In the genomic region with DNA sequence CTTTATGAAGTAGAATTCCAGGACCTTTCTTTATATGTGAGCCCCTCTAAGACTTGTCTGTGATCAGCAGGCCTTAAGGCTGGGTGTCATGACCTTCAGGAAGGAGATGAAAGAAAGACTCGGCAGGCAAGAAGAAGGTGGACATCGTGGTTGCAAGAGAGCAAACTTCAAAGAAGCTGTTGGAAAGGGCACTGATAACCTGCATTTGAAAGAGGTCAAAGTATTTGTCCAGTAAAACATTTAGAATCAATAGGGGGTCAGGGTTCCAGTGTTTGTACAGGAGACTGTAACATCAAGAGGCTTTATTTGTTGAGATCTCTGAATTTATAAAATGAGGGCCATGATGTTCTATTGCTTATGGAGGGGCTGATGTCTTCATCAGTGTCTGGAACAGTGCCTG, we compare ENCODE assay signal across 26 cellular contexts.
"Had no signal": no experiment of that assay in that cellular context is flagged by ENCODE, and none has a peak within 500 bp of the region (broad histone marks: within the 10 kb centered on the region; RNA-seq: fewer than 3 reads in every experiment).

No MANE protein-coding gene starts in this region.

- FAIRE-seq: pancreas, small intestine, urothelium cell line had no signal

- H3K36me3 ChIP-seq: neutrophil, pancreas, right lobe of liver, sigmoid colon, stomach, thoracic aorta, thyroid gland, tibial nerve, upper lobe of left lung, vagina had no signal

- ATAC-seq: natural killer cell treated with Interleukin-12 subunit alpha and Interleukin-12 subunit beta and Interleukin-15 and Interleukin-18, amount 100 ng/mL, for 72 hours; pancreas; psoas muscle; right cardiac atrium; stimulated activated effector memory CD8-positive, alpha-beta T cell treated with anti-CD3 and anti-CD28 coated beads, Interleukin-12 subunit alpha, Interleukin-12 subunit beta, amount 100 ng/mL, for 72 hours; stimulated activated naive B cell treated with anti-CD40 and anti-IgM and Interleukin-4, amounts not matched to agents 10 μg/mL and 1 μg/mL and 100 μg/mL, for 72 hours had no signal

- H3K4me3 ChIP-seq: pancreas, psoas muscle, right lobe of liver, sigmoid colon, stomach, thoracic aorta, thyroid gland, tibial nerve, upper lobe of left lung, vagina had no signal

- H3K9me3 ChIP-seq: neutrophil, pancreas, psoas muscle, right lobe of liver, sigmoid colon, stomach, thoracic aorta, thyroid gland, tibial nerve, upper lobe of left lung, vagina had no signal

- H3K4me1 ChIP-seq: pancreas, psoas muscle, sigmoid colon, stomach, tibial nerve, upper lobe of left lung, vagina had no signal

- DNase-seq: nephron progenitor cell; nucleus accumbens; pancreas; posterior cingulate gyrus; psoas muscle; right cardiac atrium; right lobe of liver; sigmoid colon; small intestine; stimulated activated CD4-positive, alpha-beta T cell treated with anti-CD3 and anti-CD28 coated beads, Interleukin-15, amount 100 ng/mL, for 24 hours; stimulated activated CD4-positive, alpha-beta T cell treated with anti-CD3 and anti-CD28 coated beads, Interleukin-2, amount 100 ng/mL, for 24 hours; stimulated activated CD4-positive, alpha-beta T cell treated with anti-CD3 and anti-CD28 coated beads, Interleukin-2, amount 100 ng/mL, for 48 hours; stimulated activated CD4-positive, alpha-beta T cell treated with anti-CD3 and anti-CD28 coated beads, Interleukin-4, amount 100 ng/mL, for 24 hours; stimulated activated naive B cell treated with anti-CD40 and anti-IgM and Interleukin-4, amounts not matched to agents 10 μg/mL and 1 μg/mL and 100 μg/mL, for 72 hours; stimulated activated naive CD4-positive, alpha-beta T cell treated with Interleukin-2 at 50 U/mL for 16 hours; stomach; thyroid gland; trophoblast cell; upper lobe of left lung had no signal

- H3K27ac ChIP-seq: neutrophil, pancreas, psoas muscle, right lobe of liver, sigmoid colon, stomach, thoracic aorta, thyroid gland, tibial nerve, upper lobe of left lung, vagina had no signal

- H3K27me3 ChIP-seq: neutrophil, pancreas, right lobe of liver, sigmoid colon, stomach, thyroid gland, tibial nerve, upper lobe of left lung, vagina had no signal
